In genomic region chrY:8151561-8151960, GRCh38 we compare ENCODE assay signal across 20 cellular contexts.
DNase-seq lines count a peak whose midpoint lies in the region; ATAC-seq, FAIRE-seq and TF ChIP-seq lines count a peak whose summit lies in the region.
"Had no signal": no experiment of that assay in that cellular context is flagged by ENCODE, and none has a peak within 500 bp of the region (broad histone marks: within the 10 kb centered on the region; RNA-seq: fewer than 3 reads in every experiment).

No MANE protein-coding gene starts in this region.

- no peak for DNase-seq in left ventricle myocardium superior
- DNase-seq in heart right ventricle = no peak
- DNase-seq in cerebellum (ENCODE audit: low spot score) = peak; percentile 34
- DNase-seq in left lobe of liver (ENCODE audit: low spot score) = no peak
- no peak for DNase-seq in psoas muscle
- DNase-seq: 8988T; Calu3; CD4-positive, alpha-beta memory T cell; COR-L47; DMS53; DMS79 treated with DMSO at 0.1 percent for 48 hours; H9 had no signal

- no peaks in the 10 kb centered on the region for H3K27me3 ChIP-seq in heart right ventricle
- H3K27me3 ChIP-seq in psoas muscle (ENCODE audit: insufficient read depth in 3 of 3, low read length in 2 of 3) = no peaks in the 10 kb centered on the region

- FAIRE-seq in islet of Langerhans (lab: Jason Lieb, UNC) = peak; percentile 27
- FAIRE-seq: A549, G401.6, GM12878, GM19239 had no signal

- no peak overlapping the region for H3K4me3 ChIP-seq in heart right ventricle
- H3K4me3 ChIP-seq in psoas muscle = no peak overlapping the region
- H3K4me3 ChIP-seq: A549, GM12878, GM23338 had no signal

- H3K9me3 ChIP-seq in heart right ventricle (no peaks in the 10 kb centered on the region), psoas muscle (no peaks in the 10 kb centered on the region)
- H3K9me3 ChIP-seq: A549 had no signal

- TF ChIP-seq CTCF in heart right ventricle (IDR thresholded peaks at IDR 0.05) (no peak), psoas muscle (IDR thresholded peaks at IDR 0.05) (no peak)

- no peaks in the 10 kb centered on the region for H3K36me3 ChIP-seq in heart right ventricle
- no peaks in the 10 kb centered on the region for H3K36me3 ChIP-seq in psoas muscle (ENCODE audit: insufficient read depth in 1 of 2, low read depth in 1 of 2)

- no peaks in the 10 kb centered on the region for H3K4me1 ChIP-seq in heart right ventricle
- H3K4me1 ChIP-seq in psoas muscle = no peaks in the 10 kb centered on the region
- H3K4me1 ChIP-seq: A549 had no signal

- intact Hi-C loops in left ventricle myocardium superior (cut with micrococcal nuclease) = no loop called here
- intact Hi-C loops in heart right ventricle (cut with DNase I) = no loop called here
- intact Hi-C loops in psoas muscle (cut with DNase I) = no loop called here

- no peak overlapping the region for H3K27ac ChIP-seq in heart right ventricle
- H3K27ac ChIP-seq in psoas muscle = no peak overlapping the region
- H3K27ac ChIP-seq: A549 had no signal

- ATAC-seq in left ventricle myocardium superior (peak; percentile 31), heart right ventricle (no peak), left lobe of liver (no peak), psoas muscle (no peak), GM19351 (IDR thresholded peaks at IDR 0.05; ENCODE audit: unreplicated experiment) (no peak)
- ATAC-seq: A549, GM12878, GM23338, HCT116 had no signal
